In the genomic region with DNA sequence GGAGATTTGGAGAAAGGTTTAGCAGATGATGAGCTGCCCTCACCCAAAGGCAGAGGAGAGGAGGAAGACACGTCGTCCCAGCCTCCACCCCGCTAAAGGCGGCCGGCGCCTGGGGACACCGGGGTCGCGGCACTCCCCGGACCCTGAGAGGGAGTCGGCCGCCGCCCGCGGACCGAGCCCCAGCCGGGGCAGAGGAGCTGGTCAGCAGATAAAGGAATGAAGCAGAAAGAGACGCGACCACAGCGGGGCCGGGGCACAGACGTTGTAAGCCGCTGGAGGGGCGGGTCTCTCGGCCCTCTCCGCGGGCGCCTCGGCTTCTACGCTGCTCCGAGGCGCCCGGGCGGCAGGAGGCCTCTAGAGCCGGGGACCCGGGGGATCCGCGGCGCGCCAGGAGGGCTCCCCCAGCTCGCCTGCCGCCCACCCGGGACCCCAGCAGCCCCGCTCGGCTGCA, we compare ENCODE assay signal across 8 cellular contexts. TPM values are rescaled to one million over a fixed set of nuclear protein-coding genes. Genes with fewer than 3 reads are reported as not detected.
DNase-seq lines count a peak whose midpoint lies in the region; ATAC-seq and TF ChIP-seq lines count a peak whose summit lies in the region.

No MANE protein-coding gene starts in this region.

- H3K4me1 Mint-ChIP-seq in HFFc6 (ENCODE audit: low read depth): peaks cover 40% of the 10 kb centered on the region
- H3K4me1 Mint-ChIP-seq in activated T-helper 17 cell treated with anti-CD3 and anti-CD28 coated beads, Interleukin-2, amount 50 U/mL, for 72 hours: peaks cover 20% of the 10 kb centered on the region

- H3K4me3 ChIP-seq in GM12875 (ENCODE audit: low read depth, low read length): peak overlapping the region; percentile 91
- peak overlapping the region; percentile 82 for H3K4me3 ChIP-seq in fibroblast of villous mesenchyme (ENCODE audit: low read depth, low read length)
- H3K4me3 ChIP-seq in aorta (ENCODE audit: low read length in 2 of 2): peak overlapping the region; percentile 78 to 98

- no peaks in the 10 kb centered on the region for H3K27me3 ChIP-seq in aorta (ENCODE audit: control insufficient read depth in 1 of 2, insufficient read depth in 2 of 2, low read length in 1 of 2)

- H3K27me3 Mint-ChIP-seq in HFFc6 (ENCODE audit: insufficient read depth): peaks cover 10% of the 10 kb centered on the region
- H3K27me3 Mint-ChIP-seq in activated T-helper 17 cell treated with anti-CD3 and anti-CD28 coated beads, Interleukin-2, amount 50 U/mL, for 72 hours: no peaks in the 10 kb centered on the region

- peak; percentile 18 for DNase-seq in HFFc6
- DNase-seq in NCI-H1105 treated with DMSO at 0.1 percent for 48 hours (lab: John Stamatoyannopoulos, UW): peak; percentile 26
- peak; percentile 62 for DNase-seq in fibroblast of villous mesenchyme (ENCODE audit: low read depth)
- DNase-seq in nucleus accumbens (lab: John Stamatoyannopoulos, UW): peak in 33 of 56 donors; percentile 4 to 51 (median 29)
- DNase-seq in aorta: peak; percentile 55 to 82
- no peak for DNase-seq in pons (ENCODE audit: low spot score)

- H3K27ac ChIP-seq in aorta (ENCODE audit: low read depth in 1 of 2, low read length in 2 of 2): peak overlapping the region in 1 of 2 donors; percentile 30

- no peaks in the 10 kb centered on the region for H3K36me3 ChIP-seq in aorta (ENCODE audit: control insufficient read depth in 1 of 2, insufficient read depth in 2 of 2, low read length in 1 of 2)

- no peaks in the 10 kb centered on the region for H3K9me3 Mint-ChIP-seq in HFFc6
- H3K9me3 Mint-ChIP-seq in activated T-helper 17 cell treated with anti-CD3 and anti-CD28 coated beads, Interleukin-2, amount 50 U/mL, for 72 hours: no peaks in the 10 kb centered on the region

- peak; percentile 61 for ATAC-seq in activated T-helper 17 cell treated with anti-CD3 and anti-CD28 coated beads, Interleukin-2, amount 50 U/mL, for 72 hours (replicated peaks)
- peak; percentile 77 for ATAC-seq in aorta (ENCODE audit: low FRiP score)

- no peaks in the 10 kb centered on the region for H3K36me3 Mint-ChIP-seq in HFFc6 (ENCODE audit: low read depth)
- no peaks in the 10 kb centered on the region for H3K36me3 Mint-ChIP-seq in activated T-helper 17 cell treated with anti-CD3 and anti-CD28 coated beads, Interleukin-2, amount 50 U/mL, for 72 hours (ENCODE audit: low read depth)

- H3K27ac Mint-ChIP-seq in HFFc6: peak overlapping the region; percentile 83
- H3K27ac Mint-ChIP-seq in activated T-helper 17 cell treated with anti-CD3 and anti-CD28 coated beads, Interleukin-2, amount 50 U/mL, for 72 hours: peak overlapping the region; percentile 87

- intact Hi-C loops in aorta (cut with DNase I): no loop called here

- H3K9me3 ChIP-seq in aorta (ENCODE audit: control insufficient read depth, low read length): no peaks in the 10 kb centered on the region

- H3K4me3 Mint-ChIP-seq in HFFc6: peak overlapping the region; percentile 98
- H3K4me3 Mint-ChIP-seq in activated T-helper 17 cell treated with anti-CD3 and anti-CD28 coated beads, Interleukin-2, amount 50 U/mL, for 72 hours: peak overlapping the region; percentile 90

- peaks cover 0 to 3% of the 10 kb centered on the region in 2 donors for H3K4me1 ChIP-seq in aorta (ENCODE audit: control insufficient read depth in 1 of 2, insufficient read depth in 2 of 2, low read length in 2 of 2)

- no peak for TF ChIP-seq CTCF in GM12875 (IDR thresholded peaks at IDR 0.05; ENCODE audit: borderline replicate concordance, insufficient read depth, low read depth, low read length)
- TF ChIP-seq CTCF in HFFc6 (IDR thresholded peaks at IDR 0.05): 0 out of 2 replicates have a peak, but pooled peaks have one; percentile 7
- no peak for TF ChIP-seq CTCF in fibroblast of villous mesenchyme (IDR thresholded peaks at IDR 0.05; ENCODE audit: insufficient read depth, low read depth, low read length)

- 0% methylated on average over 18 to 45 of the region's 45 CpGs for WGBS in aorta, 2 donors

RNA-seq across cellular contexts. Expression of gene HERC1, which starts 0.5 kb away (rescaled TPM):
- 10 to 100 TPM; 29.1 to 54.8 (median 36.8) TPM for total RNA-seq in HFFc6 (2021; fragmentation: NEBNext Ultra II Directional; extraction: Animal tissue kit (Norgen Biotek cat#: 25700))
- total RNA-seq in activated T-helper 17 cell treated with anti-CD3 and anti-CD28 coated beads, Interleukin-2, amount 50 U/mL, for 72 hours: 10 to 100 TPM; 55.2 to 56.7 TPM
- total RNA-seq in fibroblast of villous mesenchyme: 71.2 and 88.9 TPM in 2 replicates
- total RNA-seq in aorta: 100 to 1,000 TPM; 101 to 125 TPM
- polyA plus RNA-seq in aorta: 10 to 100 TPM; 15.5 to 37.2 TPM
